In the genomic region with DNA sequence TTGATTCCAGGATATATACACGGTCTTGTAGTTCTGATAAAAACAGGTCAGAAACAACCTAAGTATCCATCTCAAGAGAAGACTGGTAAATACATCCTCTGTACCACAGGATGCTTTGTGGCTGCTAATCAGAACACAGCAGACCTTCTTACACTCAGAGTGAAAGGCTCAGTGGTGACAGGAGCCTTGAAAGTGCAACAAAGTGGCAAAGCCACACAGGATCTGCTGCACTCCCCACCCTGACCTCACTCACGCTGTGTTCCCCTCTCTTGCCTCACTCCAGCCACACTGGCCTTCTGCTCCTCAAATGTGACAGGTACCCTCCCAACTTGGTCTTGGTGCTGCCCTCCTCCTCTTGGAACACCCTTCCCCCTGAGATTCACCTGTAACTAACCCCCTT, we compare ENCODE assay signal across 10 cellular contexts.
DNase-seq lines count a peak whose midpoint lies in the region; ATAC-seq and TF ChIP-seq lines count a peak whose summit lies in the region.
"Had no signal": no experiment of that assay in that cellular context is flagged by ENCODE, and none has a peak within 500 bp of the region (broad histone marks: within the 10 kb centered on the region; RNA-seq: fewer than 3 reads in every experiment).

No MANE protein-coding gene starts in this region.

- H3K36me3 Mint-ChIP-seq in activated naive CD4-positive, alpha-beta T cell treated with anti-CD3 and anti-CD28 coated beads, Interleukin-2, amount 10 ng/mL, durations not matched to agents 7 days and 5 days = peaks cover 9% of the 10 kb centered on the region

- CTCF ChIA-PET in activated naive CD4-positive, alpha-beta T cell treated with anti-CD3 and anti-CD28 coated beads, Interleukin-2, amount 10 ng/mL, durations not matched to agents 7 days and 5 days (lab: Charles Lee) = interaction anchor here (0.7 kb wide), 1 partner anchor 21 kb away, joined by 3 read pairs; no protein-coding TSS in a partner anchor

- TF ChIP-seq CTCF in brain microvascular endothelial cell (IDR thresholded peaks at IDR 0.05; ENCODE audit: low read depth, low read length, missing control alignments) = no peak

- peak; percentile 81 for ATAC-seq in HG03175 (IDR thresholded peaks at IDR 0.05; ENCODE audit: unreplicated experiment)
- ATAC-seq in stimulated activated naive CD8-positive, alpha-beta T cell treated with anti-CD3 and anti-CD28 coated beads, Interleukin-15, amount 100 ng/mL, for 72 hours = peak; percentile 100

- H3K27ac Mint-ChIP-seq in activated naive CD4-positive, alpha-beta T cell treated with anti-CD3 and anti-CD28 coated beads, Interleukin-2, amount 10 ng/mL, durations not matched to agents 7 days and 5 days = peak overlapping the region; percentile 89
- H3K27ac Mint-ChIP-seq in stimulated activated naive CD8-positive, alpha-beta T cell treated with anti-CD3 and anti-CD28 coated beads, Interleukin-15, amount 100 ng/mL, for 72 hours = peak overlapping the region in 1 of 2 donors; percentile 29
- H3K27ac Mint-ChIP-seq: activated B cell treated with CpG ODN at 0.5 μM for 24 hours had no signal

- peaks cover 42% of the 10 kb centered on the region for H3K4me1 Mint-ChIP-seq in activated naive CD4-positive, alpha-beta T cell treated with anti-CD3 and anti-CD28 coated beads, Interleukin-2, amount 10 ng/mL, durations not matched to agents 7 days and 5 days
- H3K4me1 Mint-ChIP-seq in stimulated activated naive CD8-positive, alpha-beta T cell treated with anti-CD3 and anti-CD28 coated beads, Interleukin-15, amount 100 ng/mL, for 72 hours = peaks cover 28% of the 10 kb centered on the region
- H3K4me1 Mint-ChIP-seq: activated B cell treated with CpG ODN at 0.5 μM for 24 hours had no signal

- no peaks in the 10 kb centered on the region for H3K9me3 Mint-ChIP-seq in activated naive CD4-positive, alpha-beta T cell treated with anti-CD3 and anti-CD28 coated beads, Interleukin-2, amount 10 ng/mL, durations not matched to agents 7 days and 5 days
- peaks cover 0 to 7% of the 10 kb centered on the region in 2 donors for H3K9me3 Mint-ChIP-seq in stimulated activated naive CD8-positive, alpha-beta T cell treated with anti-CD3 and anti-CD28 coated beads, Interleukin-15, amount 100 ng/mL, for 72 hours
- H3K9me3 Mint-ChIP-seq: activated B cell treated with CpG ODN at 0.5 μM for 24 hours had no signal

- no peak overlapping the region for H3K27ac ChIP-seq in brain microvascular endothelial cell

- no peaks in the 10 kb centered on the region for H3K36me3 ChIP-seq in brain microvascular endothelial cell (replicated peaks)

- peaks cover 8% of the 10 kb centered on the region for H3K27me3 Mint-ChIP-seq in activated naive CD4-positive, alpha-beta T cell treated with anti-CD3 and anti-CD28 coated beads, Interleukin-2, amount 10 ng/mL, durations not matched to agents 7 days and 5 days
- peaks cover 14% of the 10 kb centered on the region for H3K27me3 Mint-ChIP-seq in stimulated activated naive CD8-positive, alpha-beta T cell treated with anti-CD3 and anti-CD28 coated beads, Interleukin-15, amount 100 ng/mL, for 72 hours

- no peak overlapping the region for H3K4me3 ChIP-seq in brain microvascular endothelial cell (ENCODE audit: low read depth, low read length)

- no peaks in the 10 kb centered on the region for H3K27me3 ChIP-seq in brain microvascular endothelial cell (replicated peaks)

- DNase-seq in activated T-cell treated with anti-CD3 and anti-CD28 coated beads for 1 hour (ENCODE audit: low read depth) = peak; percentile 7
- DNase-seq in activated T-cell treated with anti-CD3 and anti-CD28 coated beads, Interleukin-2, amount 50 U/mL, for 1 hour = no peak
- DNase-seq in activated naive CD4-positive, alpha-beta T cell treated with anti-CD3 and anti-CD28 coated beads, Interleukin-2, amount 10 ng/mL, durations not matched to agents 7 days and 5 days = peak; percentile 80
- DNase-seq in stimulated activated naive CD8-positive, alpha-beta T cell treated with anti-CD3 and anti-CD28 coated beads, Interleukin-15, amount 100 ng/mL, for 72 hours = peak; percentile 67 to 83
- no peak for DNase-seq in glomerular visceral epithelial cell (ENCODE audit: extremely low spot score)
- no peak for DNase-seq in brain microvascular endothelial cell
- no peak for DNase-seq in NCI-H1930 (lab: John Stamatoyannopoulos, UW)
- DNase-seq: activated B cell treated with CpG ODN at 0.5 μM for 24 hours, IMR-90 had no signal

- no peak overlapping the region for H3K4me3 Mint-ChIP-seq in activated naive CD4-positive, alpha-beta T cell treated with anti-CD3 and anti-CD28 coated beads, Interleukin-2, amount 10 ng/mL, durations not matched to agents 7 days and 5 days
- peak overlapping the region; percentile 9 to 46 for H3K4me3 Mint-ChIP-seq in stimulated activated naive CD8-positive, alpha-beta T cell treated with anti-CD3 and anti-CD28 coated beads, Interleukin-15, amount 100 ng/mL, for 72 hours
- H3K4me3 Mint-ChIP-seq: activated B cell treated with CpG ODN at 0.5 μM for 24 hours had no signal

- in situ Hi-C loops in brain microvascular endothelial cell (cut with HindIII; ENCODE audit: low pct_ligation_motif_present, low sequenced_read_pairs) = no loop called here

Comparison
In these comparisons a context has a peak if more than half of its experiments do, and no peak if none do; other contexts are left out.
1. DNase-seq: peak in activated T-cell treated with anti-CD3 and anti-CD28 coated beads for 1 hour (single experiment), activated naive CD4-positive, alpha-beta T cell treated with anti-CD3 and anti-CD28 coated beads, Interleukin-2, amount 10 ng/mL, durations not matched to agents 7 days and 5 days (single experiment) and stimulated activated naive CD8-positive, alpha-beta T cell treated with anti-CD3 and anti-CD28 coated beads, Interleukin-15, amount 100 ng/mL, for 72 hours (2 of 2); none in activated T-cell treated with anti-CD3 and anti-CD28 coated beads, Interleukin-2, amount 50 U/mL, for 1 hour (single experiment), glomerular visceral epithelial cell (single experiment), brain microvascular endothelial cell (single experiment) and NCI-H1930 (0 of 2).